In the genomic region with DNA sequence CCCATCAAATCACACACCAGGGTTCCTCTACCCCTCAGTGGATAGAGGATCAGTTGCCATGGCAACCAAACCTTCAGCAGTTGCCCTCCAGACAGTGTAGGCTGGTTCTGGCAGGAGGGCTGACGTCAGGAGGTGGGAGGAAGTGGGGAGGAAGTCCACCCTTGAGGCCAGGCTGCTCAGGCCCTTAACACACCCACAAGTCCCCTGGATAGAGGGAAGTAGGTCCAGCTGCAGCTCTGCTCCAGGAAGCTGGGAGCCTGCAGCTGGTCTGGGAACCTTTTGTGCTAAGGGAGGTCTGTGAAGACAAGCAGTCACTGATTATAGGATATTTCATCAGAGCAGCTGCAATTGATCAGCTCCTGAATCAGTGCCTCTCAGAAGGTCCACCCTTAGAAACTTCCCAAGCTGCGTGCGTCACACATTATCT, we compare ENCODE assay signal across 11 cellular contexts.
DNase-seq lines count a peak whose midpoint lies in the region; ATAC-seq, FAIRE-seq and TF ChIP-seq lines count a peak whose summit lies in the region.
"Had no signal": no experiment of that assay in that cellular context is flagged by ENCODE, and none has a peak within 500 bp of the region (broad histone marks: within the 10 kb centered on the region; RNA-seq: fewer than 3 reads in every experiment).

No MANE protein-coding gene starts in this region.

- no peak for TF ChIP-seq POLR2A in vagina (IDR thresholded peaks at IDR 0.05)

- no peak overlapping the region for H3K4me3 Mint-ChIP-seq in astrocyte (ENCODE audit: unreplicated experiment)
- no peak overlapping the region for H3K4me3 Mint-ChIP-seq in activated naive CD4-positive, alpha-beta T cell treated with anti-CD3 and anti-CD28 coated beads, Interleukin-2, amount 10 ng/mL, durations not matched to agents 7 days and 5 days
- H3K4me3 Mint-ChIP-seq: CD8-positive, alpha-beta memory T cell had no signal

- H3K4me1 ChIP-seq in astrocyte (ENCODE audit: insufficient read depth, low read length) (peaks cover under 1% of the 10 kb centered on the region), vagina (peaks cover 9% of the 10 kb centered on the region)

- H3K9me3 ChIP-seq in astrocyte (ENCODE audit: insufficient read depth, low read depth, low read length) (no peaks in the 10 kb centered on the region), vagina (no peaks in the 10 kb centered on the region)
- H3K9me3 ChIP-seq: neutrophil had no signal

- TF ChIP-seq CTCF in astrocyte (IDR thresholded peaks at IDR 0.05; ENCODE audit: insufficient read depth, low read depth, low read length) (no peak), vagina (IDR thresholded peaks at IDR 0.05) (no peak)

- no peaks in the 10 kb centered on the region for H3K36me3 Mint-ChIP-seq in astrocyte (ENCODE audit: low read depth, unreplicated experiment)
- H3K36me3 Mint-ChIP-seq in activated naive CD4-positive, alpha-beta T cell treated with anti-CD3 and anti-CD28 coated beads, Interleukin-2, amount 10 ng/mL, durations not matched to agents 7 days and 5 days: no peaks in the 10 kb centered on the region
- H3K36me3 Mint-ChIP-seq: CD8-positive, alpha-beta memory T cell had no signal

- no peaks in the 10 kb centered on the region for H4K20me1 ChIP-seq in astrocyte (ENCODE audit: insufficient read depth, low read length)

- H3K27ac ChIP-seq in astrocyte (ENCODE audit: low read depth, low read length): no peak overlapping the region
- peak overlapping the region; percentile 19 for H3K27ac ChIP-seq in vagina
- H3K27ac ChIP-seq: epithelial cell of prostate, neutrophil had no signal

- H3K27me3 ChIP-seq in astrocyte (ENCODE audit: insufficient read depth, low read length) (no peaks in the 10 kb centered on the region), vagina (no peaks in the 10 kb centered on the region)

- no peaks in the 10 kb centered on the region for H3K79me2 ChIP-seq in astrocyte (ENCODE audit: insufficient read depth, low read length)

- FAIRE-seq in astrocyte (lab: Jason Lieb, UNC): no peak

- CTCF ChIA-PET in activated naive CD4-positive, alpha-beta T cell treated with anti-CD3 and anti-CD28 coated beads, Interleukin-2, amount 10 ng/mL, durations not matched to agents 7 days and 5 days (lab: Charles Lee): interaction anchor here (0.9 to 9.3 kb wide), 14 partner anchors 9 to 692 kb away, joined by 3 to 140 read pairs (median 6); a partner anchor contains a TSS

- no peak overlapping the region for H3K4me2 ChIP-seq in astrocyte (ENCODE audit: low read length)

- H3K27me3 Mint-ChIP-seq in astrocyte (ENCODE audit: low read depth, unreplicated experiment): peaks cover 4% of the 10 kb centered on the region
- peaks cover 40% of the 10 kb centered on the region for H3K27me3 Mint-ChIP-seq in activated naive CD4-positive, alpha-beta T cell treated with anti-CD3 and anti-CD28 coated beads, Interleukin-2, amount 10 ng/mL, durations not matched to agents 7 days and 5 days

- no peak overlapping the region for H3K27ac Mint-ChIP-seq in astrocyte (ENCODE audit: unreplicated experiment)
- H3K27ac Mint-ChIP-seq in activated naive CD4-positive, alpha-beta T cell treated with anti-CD3 and anti-CD28 coated beads, Interleukin-2, amount 10 ng/mL, durations not matched to agents 7 days and 5 days: no peak overlapping the region

- peak; percentile 97 for ATAC-seq in Right ventricle myocardium inferior
- peak; percentile 25 for ATAC-seq in left colon

- intact Hi-C loops in Right ventricle myocardium inferior (cut with DNase I): loop anchor here (1.0 to 10.0 kb wide), 4 partner anchors 96 to 316 kb away; no protein-coding TSS in a partner anchor
- intact Hi-C loops in cardiac septum (cut with DNase I): loop anchor here (1.0 to 5.0 kb wide), 3 partner anchors 97 to 316 kb away; no protein-coding TSS in a partner anchor
- intact Hi-C loops in left colon (cut with DNase I, micrococcal nuclease): loop anchor here (2.0 to 10.0 kb wide), 3 partner anchors 99 to 315 kb away; no protein-coding TSS in a partner anchor
- intact Hi-C loops in vagina (cut with DNase I): loop anchor here (5.0 to 10.0 kb wide), 3 partner anchors 96 to 314 kb away; no protein-coding TSS in a partner anchor

- H3K9ac ChIP-seq in astrocyte (ENCODE audit: low read length): no peak overlapping the region

- peaks cover 3% of the 10 kb centered on the region for H3K4me1 Mint-ChIP-seq in astrocyte (ENCODE audit: low read depth, unreplicated experiment)
- H3K4me1 Mint-ChIP-seq in activated naive CD4-positive, alpha-beta T cell treated with anti-CD3 and anti-CD28 coated beads, Interleukin-2, amount 10 ng/mL, durations not matched to agents 7 days and 5 days: no peaks in the 10 kb centered on the region
- H3K4me1 Mint-ChIP-seq: CD8-positive, alpha-beta memory T cell had no signal

- H3K4me3 ChIP-seq in astrocyte (ENCODE audit: insufficient read depth, low read depth, low read length) (no peak overlapping the region), vagina (no peak overlapping the region)

- DNase-seq in Right ventricle myocardium inferior (ENCODE audit: missing footprints) (peak; percentile 83), cardiac septum (ENCODE audit: low spot score) (no peak), astrocyte (ENCODE audit: low read depth) (peak; percentile 38), left colon (peak; percentile 9 to 49), vagina (ENCODE audit: extremely low spot score in 2 of 2) (peak in 1 of 2 donors; percentile 97), SIG-M5 treated with dmso at 0.1 percent for 504 hours (lab: John Stamatoyannopoulos, UW; ENCODE audit: unreplicated experiment) (no peak)
- DNase-seq in activated naive CD4-positive, alpha-beta T cell treated with anti-CD3 and anti-CD28 coated beads, Interleukin-2, amount 10 ng/mL, durations not matched to agents 7 days and 5 days: no peak
- DNase-seq in effector CD4-positive, alpha-beta T cell: no peak
- DNase-seq: CD8-positive, alpha-beta memory T cell had no signal

- H2AFZ ChIP-seq in astrocyte (ENCODE audit: low read depth, low read length): no peak overlapping the region

- H3K36me3 ChIP-seq in astrocyte (ENCODE audit: insufficient read depth, low read length) (no peaks in the 10 kb centered on the region), vagina (no peaks in the 10 kb centered on the region)
- H3K36me3 ChIP-seq: neutrophil had no signal

- H3K9me3 Mint-ChIP-seq in astrocyte (ENCODE audit: unreplicated experiment): no peaks in the 10 kb centered on the region
- no peaks in the 10 kb centered on the region for H3K9me3 Mint-ChIP-seq in activated naive CD4-positive, alpha-beta T cell treated with anti-CD3 and anti-CD28 coated beads, Interleukin-2, amount 10 ng/mL, durations not matched to agents 7 days and 5 days
- H3K9me3 Mint-ChIP-seq: CD8-positive, alpha-beta memory T cell had no signal

Comparison
In these comparisons a context has a peak if more than half of its experiments do, and no peak if none do; other contexts are left out.
1. DNase-seq: peak in Right ventricle myocardium inferior (single experiment), astrocyte (single experiment) and left colon (2 of 2); none in cardiac septum (single experiment), activated naive CD4-positive, alpha-beta T cell treated with anti-CD3 and anti-CD28 coated beads, Interleukin-2, amount 10 ng/mL, durations not matched to agents 7 days and 5 days (single experiment), effector CD4-positive, alpha-beta T cell (single experiment) and SIG-M5 treated with dmso at 0.1 percent for 504 hours (single experiment).